In genomic region chr6:27091661-27092315, GRCh38 we compare ENCODE assay signal across 8 cellular contexts.
A peak's percentile ranks its signal among the peaks of the same experiment; 100 is the strongest.
DNase-seq lines count a peak whose midpoint lies in the region; ATAC-seq and TF ChIP-seq lines count a peak whose summit lies in the region.

No MANE protein-coding gene starts in this region.

- peak overlapping the region; percentile 63 for H3K4me3 Mint-ChIP-seq in CD8-positive, alpha-beta T cell
- H3K4me3 Mint-ChIP-seq in activated CD8-positive, alpha-beta T cell treated with anti-CD3 and anti-CD28 coated beads for 36 hours = peak overlapping the region; percentile 75

- H3K36me3 Mint-ChIP-seq in CD8-positive, alpha-beta T cell = no peaks in the 10 kb centered on the region
- H3K36me3 Mint-ChIP-seq in activated CD8-positive, alpha-beta T cell treated with anti-CD3 and anti-CD28 coated beads for 36 hours (ENCODE audit: low read depth) = no peaks in the 10 kb centered on the region

- 2 to 4% (median 3%) methylated on average over 27 of the region's 27 CpGs for WGBS in stomach, 5 donors

- no peak for TF ChIP-seq EP300 in stomach (IDR thresholded peaks at IDR 0.05)

- peaks cover 39% of the 10 kb centered on the region for H3K27me3 ChIP-seq in CD8-positive, alpha-beta T cell (ENCODE audit: insufficient read depth, low read length)
- H3K27me3 ChIP-seq in stomach = peaks cover 0 to 92% (median 44%) of the 10 kb centered on the region in 3 donors

- POLR2A ChIA-PET in CD8-positive, alpha-beta T cell (lab: Charles Lee) = no interaction called here
- POLR2A ChIA-PET in activated CD8-positive, alpha-beta T cell treated with anti-CD3 and anti-CD28 coated beads for 36 hours (lab: Charles Lee) = no interaction called here

- no peak overlapping the region for H3K27ac ChIP-seq in CD8-positive, alpha-beta T cell (ENCODE audit: low read depth, low read length)
- H3K27ac ChIP-seq in stomach = no peak overlapping the region

- no peak for DNase-seq in CD8-positive, alpha-beta T cell
- DNase-seq in NCI-H1694 treated with DMSO at 0.1 percent for 48 hours (lab: John Stamatoyannopoulos, UW) (peak; percentile 55), glomerular visceral epithelial cell (ENCODE audit: extremely low spot score) (peak; percentile 84), stomach (no peak)
- peak; percentile 69 for DNase-seq in activated CD8-positive, alpha-beta T cell treated with anti-CD3 and anti-CD28 coated beads for 36 hours
- peak; percentile 63 for DNase-seq in stimulated activated CD4-positive, alpha-beta T cell treated with anti-CD3 and anti-CD28 coated beads, Interleukin-1b, Interleukin-23, amount 100 ng/mL, for 48 hours

- H3K4me3 ChIP-seq in CD8-positive, alpha-beta T cell (ENCODE audit: low read depth, low read length) = no peak overlapping the region
- no peak overlapping the region for H3K4me3 ChIP-seq in stomach

- peaks cover 72% of the 10 kb centered on the region for H3K27me3 Mint-ChIP-seq in CD8-positive, alpha-beta T cell (ENCODE audit: low read depth)
- peaks cover 54% of the 10 kb centered on the region for H3K27me3 Mint-ChIP-seq in activated CD8-positive, alpha-beta T cell treated with anti-CD3 and anti-CD28 coated beads for 36 hours

- intact Hi-C loops in CD8-positive, alpha-beta T cell (cut with DNase I, micrococcal nuclease) = no loop called here
- intact Hi-C loops in activated CD8-positive, alpha-beta T cell treated with anti-CD3 and anti-CD28 coated beads for 36 hours (cut with micrococcal nuclease) = no loop called here
- intact Hi-C loops in stomach (cut with DNase I; ENCODE audit: low total_unique reads) = no loop called here

- ATAC-seq in CD8-positive, alpha-beta T cell = no peak
- ATAC-seq in GM21576 (IDR thresholded peaks at IDR 0.05; ENCODE audit: unreplicated experiment) = peak; percentile 53
- ATAC-seq in activated CD8-positive, alpha-beta T cell treated with anti-CD3 and anti-CD28 coated beads for 36 hours = peak; percentile 89
- ATAC-seq in GM21825 (IDR thresholded peaks at IDR 0.05; ENCODE audit: unreplicated experiment) = no peak

- no peaks in the 10 kb centered on the region for H3K9me3 Mint-ChIP-seq in CD8-positive, alpha-beta T cell
- H3K9me3 Mint-ChIP-seq in activated CD8-positive, alpha-beta T cell treated with anti-CD3 and anti-CD28 coated beads for 36 hours = no peaks in the 10 kb centered on the region

- H3K36me3 ChIP-seq in CD8-positive, alpha-beta T cell (ENCODE audit: insufficient read depth, low read length) = no peaks in the 10 kb centered on the region
- no peaks in the 10 kb centered on the region for H3K36me3 ChIP-seq in stomach

- no peak overlapping the region for H3K27ac Mint-ChIP-seq in CD8-positive, alpha-beta T cell
- H3K27ac Mint-ChIP-seq in activated CD8-positive, alpha-beta T cell treated with anti-CD3 and anti-CD28 coated beads for 36 hours = no peak overlapping the region

- H3K4me1 ChIP-seq in CD8-positive, alpha-beta T cell (ENCODE audit: insufficient read depth, low read length) = peaks cover 5% of the 10 kb centered on the region
- peaks cover 0 to 14% (median 7%) of the 10 kb centered on the region in 4 donors for H3K4me1 ChIP-seq in stomach

- no peaks in the 10 kb centered on the region for H3K9me3 ChIP-seq in CD8-positive, alpha-beta T cell (ENCODE audit: low read length)
- no peaks in the 10 kb centered on the region for H3K9me3 ChIP-seq in stomach

- TF ChIP-seq CTCF in CD8-positive, alpha-beta T cell (IDR thresholded peaks at IDR 0.05) = no peak
- no peak for TF ChIP-seq CTCF in activated CD8-positive, alpha-beta T cell treated with anti-CD3 and anti-CD28 coated beads for 36 hours (IDR thresholded peaks at IDR 0.05)
- no peak for TF ChIP-seq CTCF in stomach (IDR thresholded peaks at IDR 0.05)

- CTCF ChIA-PET in CD8-positive, alpha-beta T cell (lab: Charles Lee) = interaction anchor here (0.6 to 2.0 kb wide), 2 partner anchors 12 to 799 kb away, joined by 3 to 5 read pairs; no protein-coding TSS in a partner anchor
- CTCF ChIA-PET in activated CD8-positive, alpha-beta T cell treated with anti-CD3 and anti-CD28 coated beads for 36 hours (lab: Charles Lee) = interaction anchor here (0.7 to 1.2 kb wide), 3 partner anchors 12 to 640 kb away, joined by 3 read pairs; no protein-coding TSS in a partner anchor

- peaks cover 10% of the 10 kb centered on the region for H3K4me1 Mint-ChIP-seq in CD8-positive, alpha-beta T cell (ENCODE audit: low read depth)
- peaks cover 9% of the 10 kb centered on the region for H3K4me1 Mint-ChIP-seq in activated CD8-positive, alpha-beta T cell treated with anti-CD3 and anti-CD28 coated beads for 36 hours (ENCODE audit: low read depth)

- no peak for TF ChIP-seq POLR2A in stomach (IDR thresholded peaks at IDR 0.05)

Comparison
In these comparisons a context has a peak if more than half of its experiments do, and no peak if none do; other contexts are left out.
1. ATAC-seq: peak in GM21576 (single experiment) and activated CD8-positive, alpha-beta T cell treated with anti-CD3 and anti-CD28 coated beads for 36 hours (single experiment); none in CD8-positive, alpha-beta T cell (single experiment) and GM21825 (single experiment).
2. DNase-seq: peak in NCI-H1694 treated with DMSO at 0.1 percent for 48 hours (single experiment), activated CD8-positive, alpha-beta T cell treated with anti-CD3 and anti-CD28 coated beads for 36 hours (single experiment), glomerular visceral epithelial cell (single experiment) and stimulated activated CD4-positive, alpha-beta T cell treated with anti-CD3 and anti-CD28 coated beads, Interleukin-1b, Interleukin-23, amount 100 ng/mL, for 48 hours (single experiment); none in CD8-positive, alpha-beta T cell (0 of 7) and stomach (single experiment).